Comparison of ENCODE assay signal across 1 cellular context in the genomic region with DNA sequence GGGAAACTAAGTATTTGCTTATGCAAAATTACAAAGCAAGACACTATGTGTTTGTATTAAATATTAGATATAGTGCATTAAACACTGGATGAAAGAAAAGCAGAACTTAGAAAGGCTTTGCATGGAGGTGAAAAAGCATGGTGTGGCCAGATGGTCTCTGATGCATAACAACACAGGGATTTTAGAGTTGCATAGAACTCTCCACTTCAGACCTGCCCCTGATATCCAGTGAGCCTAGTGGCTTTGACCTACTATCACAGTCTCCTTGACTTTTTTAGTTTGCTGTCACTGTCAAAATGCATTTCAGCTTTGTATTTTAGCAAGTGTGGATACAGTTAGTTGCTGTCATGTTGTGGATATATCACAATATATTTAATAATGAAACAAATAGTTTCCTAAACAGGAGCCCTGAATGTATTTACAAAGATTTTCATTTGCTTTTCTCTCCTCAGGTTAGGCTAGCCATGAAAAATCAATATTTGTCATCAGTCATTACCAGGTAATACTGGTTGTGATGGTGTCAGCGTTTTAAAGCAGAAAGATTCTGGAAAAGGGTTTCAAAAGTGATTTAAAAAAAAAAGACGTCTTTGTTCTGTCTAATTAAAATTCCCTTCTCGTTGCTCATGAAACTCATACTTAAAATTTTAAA.
TF ChIP-seq lines count a peak whose summit lies in the region.

No MANE protein-coding gene starts in this region.

TF ChIP-seq in GM12878, 131 proteins besides CTCF, POLR2A, EP300 and RAD21:
- TF ChIP-seq NR2F1 (conservative IDR thresholded peaks at IDR 0.05) (no peak), KAT2A (conservative IDR thresholded peaks at IDR 0.05; ENCODE audit: control insufficient read depth, low read depth, low read length) (no peak), MTA2 (IDR thresholded peaks at IDR 0.05; ENCODE audit: low read depth) (no peak), BMI1 (IDR thresholded peaks at IDR 0.05; ENCODE audit: borderline replicate concordance) (no peak), RBBP5 (conservative IDR thresholded peaks at IDR 0.05) (no peak), CHD2 (IDR thresholded peaks at IDR 0.05; ENCODE audit: borderline replicate concordance, low read depth, low read length) (no peak), RAD51 (IDR thresholded peaks at IDR 0.05) (no peak), ESRRA (IDR thresholded peaks at IDR 0.05; ENCODE audit: low read length) (no peak), ZNF384 (IDR thresholded peaks at IDR 0.05; ENCODE audit: borderline replicate concordance, low read depth, low read length) (no peak), EED (IDR thresholded peaks at IDR 0.05; ENCODE audit: low read depth) (no peak), STAT3 (IDR thresholded peaks at IDR 0.05; ENCODE audit: low read depth, low read length) (no peak), NBN (IDR thresholded peaks at IDR 0.05) (no peak)
- TF ChIP-seq, protein P1, sequence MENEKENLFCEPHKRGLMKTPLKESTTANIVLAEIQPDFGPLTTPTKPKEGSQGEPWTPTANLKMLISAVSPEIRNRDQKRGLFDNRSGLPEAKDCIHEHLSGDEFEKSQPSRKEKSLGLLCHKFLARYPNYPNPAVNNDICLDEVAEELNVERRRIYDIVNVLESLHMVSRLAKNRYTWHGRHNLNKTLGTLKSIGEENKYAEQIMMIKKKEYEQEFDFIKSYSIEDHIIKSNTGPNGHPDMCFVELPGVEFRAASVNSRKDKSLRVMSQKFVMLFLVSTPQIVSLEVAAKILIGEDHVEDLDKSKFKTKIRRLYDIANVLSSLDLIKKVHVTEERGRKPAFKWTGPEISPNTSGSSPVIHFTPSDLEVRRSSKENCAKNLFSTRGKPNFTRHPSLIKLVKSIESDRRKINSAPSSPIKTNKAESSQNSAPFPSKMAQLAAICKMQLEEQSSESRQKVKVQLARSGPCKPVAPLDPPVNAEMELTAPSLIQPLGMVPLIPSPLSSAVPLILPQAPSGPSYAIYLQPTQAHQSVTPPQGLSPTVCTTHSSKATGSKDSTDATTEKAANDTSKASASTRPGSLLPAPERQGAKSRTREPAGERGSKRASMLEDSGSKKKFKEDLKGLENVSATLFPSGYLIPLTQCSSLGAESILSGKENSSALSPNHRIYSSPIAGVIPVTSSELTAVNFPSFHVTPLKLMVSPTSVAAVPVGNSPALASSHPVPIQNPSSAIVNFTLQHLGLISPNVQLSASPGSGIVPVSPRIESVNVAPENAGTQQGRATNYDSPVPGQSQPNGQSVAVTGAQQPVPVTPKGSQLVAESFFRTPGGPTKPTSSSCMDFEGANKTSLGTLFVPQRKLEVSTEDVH (IDR thresholded peaks at IDR 0.05; ENCODE audit: low read depth, partially characterized antibody): no peak
- TF ChIP-seq, protein P2, sequence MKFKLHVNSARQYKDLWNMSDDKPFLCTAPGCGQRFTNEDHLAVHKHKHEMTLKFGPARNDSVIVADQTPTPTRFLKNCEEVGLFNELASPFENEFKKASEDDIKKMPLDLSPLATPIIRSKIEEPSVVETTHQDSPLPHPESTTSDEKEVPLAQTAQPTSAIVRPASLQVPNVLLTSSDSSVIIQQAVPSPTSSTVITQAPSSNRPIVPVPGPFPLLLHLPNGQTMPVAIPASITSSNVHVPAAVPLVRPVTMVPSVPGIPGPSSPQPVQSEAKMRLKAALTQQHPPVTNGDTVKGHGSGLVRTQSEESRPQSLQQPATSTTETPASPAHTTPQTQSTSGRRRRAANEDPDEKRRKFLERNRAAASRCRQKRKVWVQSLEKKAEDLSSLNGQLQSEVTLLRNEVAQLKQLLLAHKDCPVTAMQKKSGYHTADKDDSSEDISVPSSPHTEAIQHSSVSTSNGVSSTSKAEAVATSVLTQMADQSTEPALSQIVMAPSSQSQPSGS (IDR thresholded peaks at IDR 0.05; ENCODE audit: low read length): no peak
- TF ChIP-seq, protein P3, sequence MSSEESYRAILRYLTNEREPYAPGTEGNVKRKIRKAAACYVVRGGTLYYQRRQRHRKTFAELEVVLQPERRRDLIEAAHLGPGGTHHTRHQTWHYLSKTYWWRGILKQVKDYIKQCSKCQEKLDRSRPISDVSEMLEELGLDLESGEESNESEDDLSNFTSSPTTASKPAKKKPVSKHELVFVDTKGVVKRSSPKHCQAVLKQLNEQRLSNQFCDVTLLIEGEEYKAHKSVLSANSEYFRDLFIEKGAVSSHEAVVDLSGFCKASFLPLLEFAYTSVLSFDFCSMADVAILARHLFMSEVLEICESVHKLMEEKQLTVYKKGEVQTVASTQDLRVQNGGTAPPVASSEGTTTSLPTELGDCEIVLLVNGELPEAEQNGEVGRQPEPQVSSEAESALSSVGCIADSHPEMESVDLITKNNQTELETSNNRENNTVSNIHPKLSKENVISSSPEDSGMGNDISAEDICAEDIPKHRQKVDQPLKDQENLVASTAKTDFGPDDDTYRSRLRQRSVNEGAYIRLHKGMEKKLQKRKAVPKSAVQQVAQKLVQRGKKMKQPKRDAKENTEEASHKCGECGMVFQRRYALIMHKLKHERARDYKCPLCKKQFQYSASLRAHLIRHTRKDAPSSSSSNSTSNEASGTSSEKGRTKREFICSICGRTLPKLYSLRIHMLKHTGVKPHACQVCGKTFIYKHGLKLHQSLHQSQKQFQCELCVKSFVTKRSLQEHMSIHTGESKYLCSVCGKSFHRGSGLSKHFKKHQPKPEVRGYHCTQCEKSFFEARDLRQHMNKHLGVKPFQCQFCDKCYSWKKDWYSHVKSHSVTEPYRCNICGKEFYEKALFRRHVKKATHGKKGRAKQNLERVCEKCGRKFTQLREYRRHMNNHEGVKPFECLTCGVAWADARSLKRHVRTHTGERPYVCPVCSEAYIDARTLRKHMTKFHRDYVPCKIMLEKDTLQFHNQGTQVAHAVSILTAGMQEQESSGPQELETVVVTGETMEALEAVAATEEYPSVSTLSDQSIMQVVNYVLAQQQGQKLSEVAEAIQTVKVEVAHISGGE (CRISPR knock-in tag; IDR thresholded peaks at IDR 0.05): no peak
- TF ChIP-seq, protein P4, sequence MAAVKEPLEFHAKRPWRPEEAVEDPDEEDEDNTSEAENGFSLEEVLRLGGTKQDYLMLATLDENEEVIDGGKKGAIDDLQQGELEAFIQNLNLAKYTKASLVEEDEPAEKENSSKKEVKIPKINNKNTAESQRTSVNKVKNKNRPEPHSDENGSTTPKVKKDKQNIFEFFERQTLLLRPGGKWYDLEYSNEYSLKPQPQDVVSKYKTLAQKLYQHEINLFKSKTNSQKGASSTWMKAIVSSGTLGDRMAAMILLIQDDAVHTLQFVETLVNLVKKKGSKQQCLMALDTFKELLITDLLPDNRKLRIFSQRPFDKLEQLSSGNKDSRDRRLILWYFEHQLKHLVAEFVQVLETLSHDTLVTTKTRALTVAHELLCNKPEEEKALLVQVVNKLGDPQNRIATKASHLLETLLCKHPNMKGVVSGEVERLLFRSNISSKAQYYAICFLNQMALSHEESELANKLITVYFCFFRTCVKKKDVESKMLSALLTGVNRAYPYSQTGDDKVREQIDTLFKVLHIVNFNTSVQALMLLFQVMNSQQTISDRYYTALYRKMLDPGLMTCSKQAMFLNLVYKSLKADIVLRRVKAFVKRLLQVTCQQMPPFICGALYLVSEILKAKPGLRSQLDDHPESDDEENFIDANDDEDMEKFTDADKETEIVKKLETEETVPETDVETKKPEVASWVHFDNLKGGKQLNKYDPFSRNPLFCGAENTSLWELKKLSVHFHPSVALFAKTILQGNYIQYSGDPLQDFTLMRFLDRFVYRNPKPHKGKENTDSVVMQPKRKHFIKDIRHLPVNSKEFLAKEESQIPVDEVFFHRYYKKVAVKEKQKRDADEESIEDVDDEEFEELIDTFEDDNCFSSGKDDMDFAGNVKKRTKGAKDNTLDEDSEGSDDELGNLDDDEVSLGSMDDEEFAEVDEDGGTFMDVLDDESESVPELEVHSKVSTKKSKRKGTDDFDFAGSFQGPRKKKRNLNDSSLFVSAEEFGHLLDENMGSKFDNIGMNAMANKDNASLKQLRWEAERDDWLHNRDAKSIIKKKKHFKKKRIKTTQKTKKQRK (IDR thresholded peaks at IDR 0.05; ENCODE audit: low read depth, low read length): no peak
- TF ChIP-seq, protein P5, sequence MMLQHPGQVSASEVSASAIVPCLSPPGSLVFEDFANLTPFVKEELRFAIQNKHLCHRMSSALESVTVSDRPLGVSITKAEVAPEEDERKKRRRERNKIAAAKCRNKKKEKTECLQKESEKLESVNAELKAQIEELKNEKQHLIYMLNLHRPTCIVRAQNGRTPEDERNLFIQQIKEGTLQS (IDR thresholded peaks at IDR 0.05; ENCODE audit: borderline replicate concordance, extremely low read depth, low read depth, low read length): no peak
